ENCODE assay signal across 14 cellular contexts in genomic region chr1:173717238-173717637, GRCh38. TPM values are rescaled to one million over a fixed set of nuclear protein-coding genes. Genes with fewer than 3 reads are reported as not detected.
DNase-seq lines count a peak whose midpoint lies in the region; ATAC-seq, FAIRE-seq and TF ChIP-seq lines count a peak whose summit lies in the region.
"Had no signal": no experiment of that assay in that cellular context is flagged by ENCODE, and none has a peak within 500 bp of the region (broad histone marks: within the 10 kb centered on the region; RNA-seq: fewer than 3 reads in every experiment).

No MANE protein-coding gene starts in this region.

- in situ Hi-C loops in HepG2 (cut with HindIII; ENCODE audit: extremely low pct_ligation_motif_present, low pct_unique_long_range_greater_than_20kb), result loop anchor here (10.0 kb wide), 1 partner anchor 108 kb away; the partner anchor contains the start of genes CENPL and DARS2

- no peak for FAIRE-seq in A549 (lab: Jason Lieb, UNC)
- FAIRE-seq in HepG2 (lab: Jason Lieb, UNC), result no peak
- FAIRE-seq: GM12892 had no signal

- peak overlapping the region; percentile 79 for H3K27ac Mint-ChIP-seq in activated T-helper 17 cell treated with anti-CD3 and anti-CD28 coated beads, Interleukin-2, amount 50 U/mL, for 72 hours
- H3K27ac Mint-ChIP-seq: activated CD8-positive, alpha-beta memory T cell treated with anti-CD3 and anti-CD28 coated beads, Interleukin-2, amount 10 ng/mL, durations not matched to agents 7 days and 5 days had no signal

- H3K4me1 ChIP-seq in A549, result peaks cover 20% of the 10 kb centered on the region; the same call in 2 of the 3 replicates
- H3K4me1 ChIP-seq in DND-41 (ENCODE audit: insufficient read depth, low read length), result peaks cover 31% of the 10 kb centered on the region
- H3K4me1 ChIP-seq in HepG2 (ENCODE audit: insufficient read depth, low read length), result peaks cover 15% of the 10 kb centered on the region
- peaks cover 10% of the 10 kb centered on the region for H3K4me1 ChIP-seq in A673 (ENCODE audit: insufficient read depth, low read length, poor library complexity, severe bottlenecking)
- peaks cover 16 to 47% (median 33%) of the 10 kb centered on the region in 6 donors for H3K4me1 ChIP-seq in spleen

- no peaks in the 10 kb centered on the region for H3K27me3 Mint-ChIP-seq in activated T-helper 17 cell treated with anti-CD3 and anti-CD28 coated beads, Interleukin-2, amount 50 U/mL, for 72 hours

- no peak overlapping the region for H2AFZ ChIP-seq in DND-41 (ENCODE audit: low read depth, low read length)
- H2AFZ ChIP-seq in HepG2 (ENCODE audit: low read length), result no peak overlapping the region

- no peak for TF ChIP-seq CTCF in A549 (IDR thresholded peaks at IDR 0.05)
- no peak for TF ChIP-seq CTCF in DND-41 (IDR thresholded peaks at IDR 0.05; ENCODE audit: borderline replicate concordance, extremely low read depth, low read length, poor library complexity, severe bottlenecking)
- no peak for TF ChIP-seq CTCF in HepG2 (CRISPR knock-in tag; IDR thresholded peaks at IDR 0.05)
- TF ChIP-seq CTCF in A673 (conservative IDR thresholded peaks at IDR 0.05; ENCODE audit: low read depth, low read length), result no peak
- TF ChIP-seq CTCF in spleen (IDR thresholded peaks at IDR 0.05 in 8 of 11, conservative IDR thresholded peaks at IDR 0.05 in 3 of 11), result no peak

- ATAC-seq in A549 (no peak), DND-41 (ENCODE audit: insufficient read depth, low read depth) (no peak), HepG2 (no peak)
- ATAC-seq in activated T-helper 17 cell treated with anti-CD3 and anti-CD28 coated beads, Interleukin-2, amount 50 U/mL, for 72 hours (replicated peaks), result no peak
- ATAC-seq: activated CD8-positive, alpha-beta memory T cell treated with anti-CD3 and anti-CD28 coated beads, Interleukin-2, amount 10 ng/mL, durations not matched to agents 7 days and 5 days had no signal

- H3K36me3 ChIP-seq in DND-41 (ENCODE audit: insufficient read depth, low read length) (peaks cover 15% of the 10 kb centered on the region; the same call in 1 of the 2 replicates), HepG2 (replicated peaks in 1 of 2; ENCODE audit: control insufficient read depth in 1 of 2, insufficient read depth in 2 of 2, low read length in 2 of 2) (0 out of 5 replicates have a peak, but pooled peaks cover 0 to 3% of the 10 kb centered on the region in 2 experiments), A673 (ENCODE audit: insufficient read depth, low read length, poor library complexity, severe bottlenecking) (no peaks in the 10 kb centered on the region), spleen (peaks cover 0 to 42% (median 1%) of the 10 kb centered on the region in 6 donors)

- WGBS in A549 (ENCODE audit: missing lambda C conversion rate), result 51% methylated on average over 2 of the region's 2 CpGs
- WGBS in HepG2 (ENCODE audit: low lambda C conversion rate), result 17% methylated on average over 2 of the region's 2 CpGs
- 80 to 93% (median 89%) methylated on average over 2 of the region's 2 CpGs for WGBS in spleen, 5 donors

- peaks cover 17% of the 10 kb centered on the region for H3K4me1 Mint-ChIP-seq in activated T-helper 17 cell treated with anti-CD3 and anti-CD28 coated beads, Interleukin-2, amount 50 U/mL, for 72 hours

- DNase-seq in A549 (ENCODE audit: low read depth in 1 of 2, low spot score in 1 of 2) (no peak), DND-41 (no peak), HepG2 (ENCODE audit: low spot score) (peak; percentile 39), A673 (ENCODE audit: low spot score) (no peak), NCI-H2107 (lab: John Stamatoyannopoulos, UW) (no peak), spleen (no peak), iPS-NIHi11 (ENCODE audit: low spot score) (no peak)
- DNase-seq: activated CD8-positive, alpha-beta memory T cell treated with anti-CD3 and anti-CD28 coated beads, Interleukin-2, amount 10 ng/mL, durations not matched to agents 7 days and 5 days; EL; NCI-H1694 treated with DMSO at 0.1 percent for 48 hours; NCI-H524 treated with DMSO at 0.1 percent for 48 hours; stimulated activated CD4-positive, alpha-beta T cell treated with anti-CD3 and anti-CD28 coated beads, Interleukin-2, amount 100 ng/mL, for 48 hours had no signal

- peak overlapping the region; percentile 51 for H3K4me3 Mint-ChIP-seq in activated T-helper 17 cell treated with anti-CD3 and anti-CD28 coated beads, Interleukin-2, amount 50 U/mL, for 72 hours
- H3K4me3 Mint-ChIP-seq: activated CD8-positive, alpha-beta memory T cell treated with anti-CD3 and anti-CD28 coated beads, Interleukin-2, amount 10 ng/mL, durations not matched to agents 7 days and 5 days had no signal

- H4K20me1 ChIP-seq in DND-41 (ENCODE audit: insufficient read depth, low read length), result 0 out of 2 replicates have a peak, but pooled peaks cover 2% of the 10 kb centered on the region
- H4K20me1 ChIP-seq in HepG2 (ENCODE audit: insufficient read depth, low read length), result no peaks in the 10 kb centered on the region

- H3K27ac ChIP-seq in A549 (no peak overlapping the region), DND-41 (ENCODE audit: low read length) (no peak overlapping the region), HepG2 (ENCODE audit: extremely low read length, insufficient read depth, low read length) (no peak overlapping the region), A673 (ENCODE audit: low read depth, low read length, poor library complexity, severe bottlenecking) (no peak overlapping the region), spleen (no peak overlapping the region)

- TF ChIP-seq POLR2A in A549 (IDR thresholded peaks at IDR 0.05; ENCODE audit: low read length) (no peak), HepG2 (IDR thresholded peaks at IDR 0.05; ENCODE audit: insufficient read depth in 1 of 2, low read depth in 2 of 2, low read length in 2 of 2) (no peak), spleen (IDR thresholded peaks at IDR 0.05) (no peak)

- no peak overlapping the region for H3K4me3 ChIP-seq in A549
- H3K4me3 ChIP-seq in DND-41 (ENCODE audit: low read depth in 1 of 2, low read length in 2 of 2), result no peak overlapping the region
- no peak overlapping the region; a peak in 1 of 6 replicates for H3K4me3 ChIP-seq in HepG2 (replicated peaks in 1 of 3; ENCODE audit: insufficient read depth in 1 of 3, low read depth in 2 of 3, low read length in 3 of 3)
- no peak overlapping the region for H3K4me3 ChIP-seq in A673 (ENCODE audit: low read depth, low read length, poor library complexity, severe bottlenecking)
- no peak overlapping the region for H3K4me3 ChIP-seq in spleen

- no peaks in the 10 kb centered on the region for H3K9me3 Mint-ChIP-seq in activated T-helper 17 cell treated with anti-CD3 and anti-CD28 coated beads, Interleukin-2, amount 50 U/mL, for 72 hours

- no peak for TF ChIP-seq EP300 in A549 (IDR thresholded peaks at IDR 0.05)
- no peak for TF ChIP-seq EP300 in HepG2 (IDR thresholded peaks at IDR 0.05; ENCODE audit: low read depth in 2 of 2, low read length in 2 of 2)
- no peak for TF ChIP-seq EP300 in HepG2 (CRISPR knock-in tag; IDR thresholded peaks at IDR 0.05; ENCODE audit: borderline replicate concordance)

- peak overlapping the region; percentile 91 for H3K4me2 ChIP-seq in A549
- peak overlapping the region; percentile 91; the same call in 1 of the 2 replicates for H3K4me2 ChIP-seq in DND-41 (ENCODE audit: insufficient read depth, low read length)
- H3K4me2 ChIP-seq in HepG2 (ENCODE audit: low read depth, low read length), result peak overlapping the region; percentile 87; the same call in 1 of the 2 replicates

- H3K27me3 ChIP-seq in DND-41 (ENCODE audit: insufficient read depth, low read length, poor library complexity), result no peaks in the 10 kb centered on the region
- H3K27me3 ChIP-seq in HepG2 (ENCODE audit: control insufficient read depth in 1 of 2, insufficient read depth in 2 of 2, low read length in 2 of 2), result no peaks in the 10 kb centered on the region; a peak in 1 of 5 replicates
- H3K27me3 ChIP-seq in A673 (replicated peaks; ENCODE audit: insufficient read depth, low read depth, low read length, poor library complexity), result peaks cover 5% of the 10 kb centered on the region
- H3K27me3 ChIP-seq in spleen (replicated peaks in 1 of 7), result peaks cover 0 to 9% (median 0%) of the 10 kb centered on the region in 7 donors

- TF ChIP-seq RAD21 in A549 (conservative IDR thresholded peaks at IDR 0.05 in 1 of 2, IDR thresholded peaks at IDR 0.05 in 1 of 2) (no peak), HepG2 (CRISPR knock-in tag; IDR thresholded peaks at IDR 0.05) (no peak)

- CTCF ChIA-PET in A549 (lab: Yijun Ruan, JAX), result no interaction called here
- CTCF ChIA-PET in HepG2 (lab: Yijun Ruan, JAX; ENCODE audit: low intra/inter-chr PET ratio, low total read pairs), result no interaction called here
- CTCF ChIA-PET in A673 (lab: Charles Lee), result no interaction called here

- intact Hi-C loops in HepG2 (cut with micrococcal nuclease; ENCODE audit: unreplicated experiment), result loop anchor here (10.0 kb wide), 2 partner anchors 292 to 972 kb away; no protein-coding TSS in a partner anchor
- intact Hi-C loops in A673 (cut with micrococcal nuclease; ENCODE audit: unreplicated experiment), result loop anchor here (10.0 kb wide), 1 partner anchor 108 kb away; the partner anchor contains the start of genes CENPL and DARS2
- intact Hi-C loops in spleen (cut with DNase I; ENCODE audit: low total_unique reads), result no loop called here

- H3K9me3 ChIP-seq in A549 (no peaks in the 10 kb centered on the region), DND-41 (ENCODE audit: insufficient read depth, low read length, severe bottlenecking) (no peaks in the 10 kb centered on the region), HepG2 (ENCODE audit: low read length) (no peaks in the 10 kb centered on the region), A673 (ENCODE audit: low read depth, low read length, poor library complexity, severe bottlenecking) (no peaks in the 10 kb centered on the region), spleen (no peaks in the 10 kb centered on the region)

- H3K36me3 Mint-ChIP-seq in activated T-helper 17 cell treated with anti-CD3 and anti-CD28 coated beads, Interleukin-2, amount 50 U/mL, for 72 hours (ENCODE audit: low read depth), result peaks cover 39% of the 10 kb centered on the region

- H3K79me2 ChIP-seq in DND-41 (ENCODE audit: insufficient read depth, low read length) (peaks cover 56% of the 10 kb centered on the region), HepG2 (ENCODE audit: insufficient read depth, low read length) (peaks cover 21% of the 10 kb centered on the region)

- BruUV-seq in HepG2 (replicated peaks; lab: Mats Ljungman, UMichigan), result no TSS peak
- BruUV-seq in A673 (replicated peaks; lab: Mats Ljungman, UMichigan), result no TSS peak

- H3K9ac ChIP-seq in DND-41 (ENCODE audit: low read depth, low read length) (no peak overlapping the region), HepG2 (ENCODE audit: insufficient read depth, low read depth, low read length) (no peak overlapping the region)

- POLR2A ChIA-PET in A549 (lab: Yijun Ruan, JAX), result no interaction called here
- POLR2A ChIA-PET in HepG2 (lab: Yijun Ruan, JAX), result interaction anchor here (1.4 kb wide), 1 partner anchor 151 kb away, joined by 4 read pairs; the partner anchor contains the start of gene ZBTB37
- POLR2A ChIA-PET in A673 (lab: Charles Lee; ENCODE audit: low non-redundant PET), result no interaction called here

RNA-seq across cellular contexts. Expression of gene KLHL20, which starts 2.5 kb away (rescaled TPM):
- 15.8 and 16.9 TPM in 2 replicates for polyA plus RNA-seq in A549 (2011; rRNA removed)
- 5.9 and 6.5 TPM in 2 replicates for polyA plus RNA-seq in A549 (2012; cell fraction: cytosol; rRNA removed)
- 3.5 and 7.9 TPM in 2 replicates for polyA plus RNA-seq in A549 (2012; cell fraction: nucleus; rRNA removed)
- 11.4 to 12.5 TPM (median 12.0 TPM) in 3 replicates for polyA plus RNA-seq in A549 (2017; fragmentation: RNase III; extraction: RNeasy Plus Mini Kit Qiagen cat#74134 plus additional on column Dnase treatment)
- polyA minus RNA-seq in A549 (2011; rRNA and poly(A)+ RNA removed), result 13.4 and 14.2 TPM in 2 replicates
- 10 to 100 TPM; 12.5 to 16.1 TPM for total RNA-seq in activated T-helper 17 cell treated with anti-CD3 and anti-CD28 coated beads, Interleukin-2, amount 50 U/mL, for 72 hours
- total RNA-seq in HepG2 (2016; rRNA removed; fragmentation: Illumina TruSeq; extraction: Trizol), result 14.3 and 18.8 TPM in 2 replicates
- 2.4 and 2.5 TPM in 2 replicates for total RNA-seq in HepG2 (2016; cell fraction: cytosol; rRNA removed; fragmentation: Illumina TruSeq; extraction: Trizol; ENCODE audit: low read depth)
- total RNA-seq in HepG2 (2016; cell fraction: insoluble cytoplasmic fraction; rRNA removed; fragmentation: Illumina TruSeq; extraction: Trizol), result 14.9 and 16.8 TPM in 2 replicates
- total RNA-seq in HepG2 (2016; cell fraction: membrane; rRNA removed; fragmentation: Illumina TruSeq; extraction: Trizol), result 4.0 and 4.7 TPM in 2 replicates
- 14.8 and 15.8 TPM in 2 replicates for total RNA-seq in HepG2 (2016; cell fraction: nucleus; rRNA removed; fragmentation: Illumina TruSeq; extraction: Trizol)
- polyA plus RNA-seq in HepG2 (2011; rRNA removed), result 7.4 and 7.6 TPM in 2 replicates
- polyA plus RNA-seq in HepG2 (2011; cell fraction: cytosol; rRNA removed), result 4.5 and 6.7 TPM in 2 replicates
- polyA plus RNA-seq in HepG2 (2011; cell fraction: nucleus; rRNA removed), result 7.4 and 7.5 TPM in 2 replicates
- 7.7 and 9.3 TPM in 2 replicates for polyA plus RNA-seq in HepG2 (2012)
- 0.67 and 0.69 TPM in 2 replicates for polyA plus RNA-seq in HepG2 (2016; cell fraction: cytosol; fragmentation: Illumina TruSeq; extraction: Trizol; ENCODE audit: low read depth)
- 12.9 and 13.2 TPM in 2 replicates for polyA plus RNA-seq in HepG2 (2016; cell fraction: insoluble cytoplasmic fraction; fragmentation: Illumina TruSeq; extraction: Trizol; ENCODE audit: low read depth)
- polyA plus RNA-seq in HepG2 (2016; cell fraction: membrane; fragmentation: Illumina TruSeq; extraction: Trizol; ENCODE audit: low read depth), result 1.3 and 1.6 TPM in 2 replicates
- 9.9 and 10.8 TPM in 2 replicates for polyA plus RNA-seq in HepG2 (2016; cell fraction: nucleus; fragmentation: Illumina TruSeq; extraction: Trizol; ENCODE audit: insufficient read depth, low read depth)
- polyA minus RNA-seq in HepG2 (2011; rRNA and poly(A)+ RNA removed; ENCODE audit: low replicate concordance), result 7.8 and 22.8 TPM in 2 replicates
- 4.9 TPM in 2 replicates for polyA minus RNA-seq in HepG2 (2011; cell fraction: cytosol; rRNA and poly(A)+ RNA removed)
- 20.4 and 23.3 TPM in 2 replicates for polyA minus RNA-seq in HepG2 (2011; cell fraction: nucleus; rRNA and poly(A)+ RNA removed)
- 17.7 and 18.4 TPM in 2 replicates for total RNA-seq in A673 (2021)
- total RNA-seq in spleen, result 10 to 100 TPM; 25.4 to 36.3 (median 29.2) TPM
- 1 to 10 TPM; 4.1 to 9.0 (median 5.6) TPM for polyA plus RNA-seq in spleen

RNA-seq across cellular contexts. Expression of gene ANKRD45, which starts 47.6 kb away (rescaled TPM):
- polyA plus RNA-seq in A549 (2011; rRNA removed) (0.27 and 0.30 TPM in 2 replicates), A549 (2017; fragmentation: RNase III; extraction: RNeasy Plus Mini Kit Qiagen cat#74134 plus additional on column Dnase treatment) (0.14 to 0.18 TPM (median 0.15 TPM) in 3 replicates), HepG2 (2011; rRNA removed) (not detected in 2 replicates), spleen (under 1 TPM; 0.13 to 0.30 (median 0.19) TPM)
- 0.07 and 0.08 TPM in 2 replicates for polyA plus RNA-seq in A549 (2012; cell fraction: cytosol; rRNA removed)
- not detected in 2 replicates for polyA plus RNA-seq in A549 (2012; cell fraction: nucleus; rRNA removed)
- polyA minus RNA-seq in A549 (2011; rRNA and poly(A)+ RNA removed), result not detected in 2 replicates
- total RNA-seq in activated T-helper 17 cell treated with anti-CD3 and anti-CD28 coated beads, Interleukin-2, amount 50 U/mL, for 72 hours, result not detected
- total RNA-seq in HepG2 (2016; rRNA removed; fragmentation: Illumina TruSeq; extraction: Trizol) (not detected in 2 replicates), A673 (2021) (0.73 and 0.98 TPM in 2 replicates), spleen (1 to 10 TPM in 3 of 7 donors, under 1 TPM in 3, not detected in 1; 0.67 to 1.1 (median 0.92) TPM)
- total RNA-seq in HepG2 (2016; cell fraction: cytosol; rRNA removed; fragmentation: Illumina TruSeq; extraction: Trizol; ENCODE audit: low read depth), result not detected in 2 replicates
- total RNA-seq in HepG2 (2016; cell fraction: insoluble cytoplasmic fraction; rRNA removed; fragmentation: Illumina TruSeq; extraction: Trizol), result not detected in 2 replicates
- total RNA-seq in HepG2 (2016; cell fraction: membrane; rRNA removed; fragmentation: Illumina TruSeq; extraction: Trizol), result not detected in 2 replicates
- not detected in 2 replicates for total RNA-seq in HepG2 (2016; cell fraction: nucleus; rRNA removed; fragmentation: Illumina TruSeq; extraction: Trizol)
- polyA plus RNA-seq in HepG2 (2011; cell fraction: cytosol; rRNA removed), result not detected in 2 replicates
- not detected in 2 replicates for polyA plus RNA-seq in HepG2 (2011; cell fraction: nucleus; rRNA removed)
- polyA plus RNA-seq in HepG2 (2012), result not detected in 2 replicates
- not detected in 2 replicates for polyA plus RNA-seq in HepG2 (2016; cell fraction: cytosol; fragmentation: Illumina TruSeq; extraction: Trizol; ENCODE audit: low read depth)
- polyA plus RNA-seq in HepG2 (2016; cell fraction: insoluble cytoplasmic fraction; fragmentation: Illumina TruSeq; extraction: Trizol; ENCODE audit: low read depth), result not detected in 2 replicates
- polyA plus RNA-seq in HepG2 (2016; cell fraction: membrane; fragmentation: Illumina TruSeq; extraction: Trizol; ENCODE audit: low read depth), result not detected in 2 replicates
- not detected in 2 replicates for polyA plus RNA-seq in HepG2 (2016; cell fraction: nucleus; fragmentation: Illumina TruSeq; extraction: Trizol; ENCODE audit: insufficient read depth, low read depth)
- polyA minus RNA-seq in HepG2 (2011; rRNA and poly(A)+ RNA removed; ENCODE audit: low replicate concordance), result not detected in 2 replicates
- not detected in 2 replicates for polyA minus RNA-seq in HepG2 (2011; cell fraction: cytosol; rRNA and poly(A)+ RNA removed)
- not detected in 2 replicates for polyA minus RNA-seq in HepG2 (2011; cell fraction: nucleus; rRNA and poly(A)+ RNA removed)

Comparison
In these comparisons a context has a peak if more than half of its experiments do, and no peak if none do; other contexts are left out.
1. Of the 38 proteins assayed by ChIP-seq in both HepG2 and A549: peak only in HepG2: CEBPB; only in A549: none; in both: none; in neither: 37.